In genomic region chr7:65746398-65746669, GRCh38 we compare ENCODE assay signal across 18 cellular contexts.
DNase-seq lines count a peak whose midpoint lies in the region; ATAC-seq and TF ChIP-seq lines count a peak whose summit lies in the region.
"Had no signal": no experiment of that assay in that cellular context is flagged by ENCODE, and none has a peak within 500 bp of the region (broad histone marks: within the 10 kb centered on the region; RNA-seq: fewer than 3 reads in every experiment).

No MANE protein-coding gene starts in this region.

- no peak overlapping the region for H2AFZ ChIP-seq in IMR-90 (replicated peaks; ENCODE audit: low read length, poor library complexity)

- WGBS in IMR-90 (ENCODE audit: extremely low coverage in 2 of 2, insufficient read length in 1 of 2), 2 experiments = 39% methylated on average over 2 of the region's 3 CpGs; no CpG with 5 or more reads in 1 of the 2 experiments

- H3K4me2 ChIP-seq in IMR-90 (ENCODE audit: low read depth, low read length) = no peak overlapping the region

- H2AK5ac ChIP-seq in IMR-90 (ENCODE audit: low read depth, low read length) = no peak overlapping the region

- H3K36me3 ChIP-seq in IMR-90 (ENCODE audit: control insufficient read depth, insufficient read depth, low read length) (no peaks in the 10 kb centered on the region), tibial artery (peaks cover 0 to 4% (median 0%) of the 10 kb centered on the region in 3 donors)

- H3K9me1 ChIP-seq in IMR-90 (ENCODE audit: insufficient read depth, low read length) = peaks cover 7% of the 10 kb centered on the region; the same call in 1 of the 2 replicates

- no peak overlapping the region for H3K18ac ChIP-seq in IMR-90 (ENCODE audit: low read depth, low read length)

- H4K8ac ChIP-seq in IMR-90 (ENCODE audit: low read depth in 2 of 2, low read length in 2 of 2) = peak overlapping the region in 1 of 2 experiments; percentile 45; a peak in 2 of 4 replicates

- no peak for TF ChIP-seq RAD21 in IMR-90 (IDR thresholded peaks at IDR 0.05; ENCODE audit: low read length)

- H2BK15ac ChIP-seq in IMR-90 (ENCODE audit: low read depth, low read length) = no peak overlapping the region

- DNase-seq in IMR-90 (peak; percentile 72), cardiac fibroblast (ENCODE audit: low read depth in 2 of 2) (peak; percentile 36 to 88), hepatic stellate cell (ENCODE audit: low spot score) (peak; percentile 48), tibial artery (no peak), NCI-H345 (lab: John Stamatoyannopoulos, UW) (no peak), Ammon's horn (ENCODE audit: low spot score) (no peak), dorsolateral prefrontal cortex (no peak)
- DNase-seq in stimulated activated CD8-positive, alpha-beta memory T cell treated with anti-CD3 and anti-CD28 coated beads, Interleukin-4, amount 100 ng/mL, for 48 hours = no peak
- DNase-seq: activated CD4-positive, alpha-beta T cell treated with anti-CD3 and anti-CD28 coated beads for 48 hours; activated T-cell treated with anti-CD3 and anti-CD28 coated beads, Interleukin-2, amount 50 U/mL, for 4 hours; glutamatergic neuron; Karpas-422; naive B cell; NCI-H1436; NCI-H510A; stimulated activated CD4-positive, alpha-beta T cell treated with anti-CD3 and anti-CD28 coated beads, Interleukin-4, amount 100 ng/mL, for 24 hours; T-helper 2 cell had no signal

- no peak overlapping the region for H3K9ac ChIP-seq in IMR-90 (ENCODE audit: low read depth, low read length)

- H2BK20ac ChIP-seq in IMR-90 (ENCODE audit: low read depth, low read length) = no peak overlapping the region

- no peak overlapping the region for H2AK9ac ChIP-seq in IMR-90 (replicated peaks; ENCODE audit: low read depth, low read length, poor library complexity)

- intact Hi-C loops in IMR-90 (cut with micrococcal nuclease) (no loop called here), tibial artery (cut with DNase I; ENCODE audit: low total_unique reads) (no loop called here), dorsolateral prefrontal cortex (cut with DNase I) (no loop called here)

- no TSS peak for BruUV-seq in IMR-90 (replicated peaks; lab: Mats Ljungman, UMichigan)

- no peaks in the 10 kb centered on the region for H3K9me3 ChIP-seq in IMR-90 (ENCODE audit: control insufficient read depth, insufficient read depth, low read length)
- no peaks in the 10 kb centered on the region for H3K9me3 ChIP-seq in tibial artery

- H3K4me3 ChIP-seq in IMR-90 (ENCODE audit: insufficient read depth, low read depth, low read length) (no peak overlapping the region), cardiac fibroblast (replicated peaks in 1 of 2; ENCODE audit: low read depth in 2 of 2, low read length in 2 of 2) (no peak overlapping the region), tibial artery (no peak overlapping the region), dorsolateral prefrontal cortex (no peak overlapping the region)

- H3K27ac ChIP-seq in IMR-90 (ENCODE audit: insufficient read depth, low read length) (peak overlapping the region; percentile 45; the same call in 1 of the 2 replicates), tibial artery (peak overlapping the region; percentile 43 to 59), dorsolateral prefrontal cortex (peak overlapping the region in 3 of 59 donors; percentile 22 to 48 (median 47))

- CTCF ChIA-PET in IMR-90 (lab: Yijun Ruan, JAX) = no interaction called here

- ATAC-seq in IMR-90 (ENCODE audit: low read depth) = no peak
- ATAC-seq: activated T-cell treated with anti-CD3 and anti-CD28 coated beads, Interleukin-2, amount 50 U/mL, for 4 hours; stimulated activated effector memory CD8-positive, alpha-beta T cell treated with anti-CD3 and anti-CD28 coated beads, Interleukin-12 subunit alpha, Interleukin-12 subunit beta, amount 100 ng/mL, for 72 hours had no signal

- no peak overlapping the region for H3K23ac ChIP-seq in IMR-90 (ENCODE audit: low read depth, low read length)

- H3K27me3 ChIP-seq in IMR-90 (ENCODE audit: control insufficient read depth, insufficient read depth, low read length) (no peaks in the 10 kb centered on the region), tibial artery (no peaks in the 10 kb centered on the region), dorsolateral prefrontal cortex (no peaks in the 10 kb centered on the region)

- no peak overlapping the region for H3K56ac ChIP-seq in IMR-90 (ENCODE audit: extremely low read depth, insufficient read depth, low read length)

- TF ChIP-seq CTCF in IMR-90 (conservative IDR thresholded peaks at IDR 0.05; ENCODE audit: low read depth, low read length) = no peak
- TF ChIP-seq CTCF in cardiac fibroblast (IDR thresholded peaks at IDR 0.05; ENCODE audit: low read depth, low read length) = no peak
- TF ChIP-seq CTCF in tibial artery (IDR thresholded peaks at IDR 0.05) = no peak
- no peak for TF ChIP-seq CTCF in dorsolateral prefrontal cortex (IDR thresholded peaks at IDR 0.05 in 54 of 56, conservative IDR thresholded peaks at IDR 0.05 in 2 of 56; ENCODE audit: low read depth in 1 of 56, partially characterized antibody in 56 of 56)

- H3K4ac ChIP-seq in IMR-90 (ENCODE audit: low read depth, low read length) = no peak overlapping the region

- H2BK120ac ChIP-seq in IMR-90 (ENCODE audit: low read depth, low read length) = peak overlapping the region; percentile 47; the same call in 1 of the 2 replicates

- no peak overlapping the region for H3K14ac ChIP-seq in IMR-90 (replicated peaks; ENCODE audit: low read depth, low read length)

- H3K4me1 ChIP-seq in IMR-90 (ENCODE audit: control insufficient read depth, insufficient read depth, low read length) (peaks cover 5% of the 10 kb centered on the region), tibial artery (peaks cover 0 to 35% (median 16%) of the 10 kb centered on the region in 4 donors)

- peaks cover 13 to 46% of the 10 kb centered on the region in 2 experiments for H3K79me1 ChIP-seq in IMR-90 (ENCODE audit: low read depth in 1 of 2, low read length in 2 of 2)

- dilution Hi-C loops in IMR-90 (cut with HindIII; ENCODE audit: low sequenced_read_pairs, unreplicated experiment) = no loop called here

- H4K91ac ChIP-seq in IMR-90 (ENCODE audit: insufficient read depth, low read depth, low read length) = no peak overlapping the region

- no peak overlapping the region for H4K5ac ChIP-seq in IMR-90 (ENCODE audit: low read depth, low read length)

- no peaks in the 10 kb centered on the region for H4K20me1 ChIP-seq in IMR-90 (ENCODE audit: insufficient read depth, low read length)

- no peak for TF ChIP-seq POLR2A in IMR-90 (IDR thresholded peaks at IDR 0.05; ENCODE audit: low read depth, low read length)

- in situ Hi-C loops in IMR-90 (cut with MboI; ENCODE audit: low sequenced_read_pairs) = loop anchor here (25.0 kb wide), 1 partner anchor 216 kb away; no protein-coding TSS in a partner anchor

- POLR2A ChIA-PET in IMR-90 (lab: Charles Lee; ENCODE audit: unreplicated experiment) = no interaction called here

- H2BK5ac ChIP-seq in IMR-90 (ENCODE audit: low read depth, low read length, poor library complexity, severe bottlenecking) = peak overlapping the region; percentile 89

TF ChIP-seq in IMR-90, 13 proteins besides CTCF, POLR2A, EP300 and RAD21:
- TF ChIP-seq MAFK (IDR thresholded peaks at IDR 0.05; ENCODE audit: low read depth, low read length) (peak; percentile 79), RCOR1 (IDR thresholded peaks at IDR 0.05; ENCODE audit: insufficient replicate concordance, low read length) (no peak), NFE2L2 (IDR thresholded peaks at IDR 0.05; ENCODE audit: low read depth, low read length) (0 out of 2 replicates have a peak, but pooled peaks have one; percentile 14), USF2 (IDR thresholded peaks at IDR 0.05; ENCODE audit: low read depth, low read length) (peak; percentile 55)
TF ChIP-seq in IMR-90: peak in this region for 3.

Comparison
In these comparisons a context has a peak if more than half of its experiments do, and no peak if none do; other contexts are left out.
1. DNase-seq: peak in IMR-90 (single experiment), cardiac fibroblast (2 of 2) and hepatic stellate cell (single experiment); none in tibial artery (0 of 2), NCI-H345 (single experiment), Ammon's horn (single experiment), dorsolateral prefrontal cortex (0 of 10) and stimulated activated CD8-positive, alpha-beta memory T cell treated with anti-CD3 and anti-CD28 coated beads, Interleukin-4, amount 100 ng/mL, for 48 hours (single experiment).